10 cellular contexts compared by ENCODE assay signal in genomic region chr3:178518660-178519396, GRCh38. TPM values are rescaled to one million over a fixed set of nuclear protein-coding genes. Genes with fewer than 3 reads are reported as not detected.
DNase-seq lines count a peak whose midpoint lies in the region; ATAC-seq and TF ChIP-seq lines count a peak whose summit lies in the region.
"Had no signal": no experiment of that assay in that cellular context is flagged by ENCODE, and none has a peak within 500 bp of the region (broad histone marks: within the 10 kb centered on the region; RNA-seq: fewer than 3 reads in every experiment).

No MANE protein-coding gene starts in this region.

- H3K27me3 Mint-ChIP-seq in immature natural killer cell (ENCODE audit: low read depth in 3 of 3): peaks cover 0 to 2% (median 0%) of the 10 kb centered on the region in 3 donors

- H3K9me3 ChIP-seq in adrenal gland (replicated peaks in 1 of 3): no peaks in the 10 kb centered on the region
- H3K9me3 ChIP-seq: thoracic aorta had no signal

- H3K27ac Mint-ChIP-seq in immature natural killer cell: no peak overlapping the region

- H3K4me3 ChIP-seq in adrenal gland: no peak overlapping the region
- H3K4me3 ChIP-seq: thoracic aorta had no signal

- H3K9me3 Mint-ChIP-seq in immature natural killer cell: peaks cover 0 to 3% (median 0%) of the 10 kb centered on the region in 6 donors

- H3K36me3 ChIP-seq in adrenal gland (replicated peaks in 1 of 2): no peaks in the 10 kb centered on the region
- H3K36me3 ChIP-seq: thoracic aorta had no signal

- H3K36me3 Mint-ChIP-seq in immature natural killer cell: no peaks in the 10 kb centered on the region

- intact Hi-C loops in adrenal gland (cut with DNase I): no loop called here

- no peak overlapping the region for H3K4me3 Mint-ChIP-seq in immature natural killer cell

- TF ChIP-seq CTCF in adrenal gland (IDR thresholded peaks at IDR 0.05): no peak

- H3K27me3 ChIP-seq in adrenal gland: no peaks in the 10 kb centered on the region

- no peak overlapping the region for H3K27ac ChIP-seq in adrenal gland
- H3K27ac ChIP-seq: thoracic aorta, VCaP had no signal

- H3K4me1 Mint-ChIP-seq in immature natural killer cell: no peaks in the 10 kb centered on the region

- peak; percentile 83 for ATAC-seq in GM21367 (IDR thresholded peaks at IDR 0.05; ENCODE audit: unreplicated experiment)
- peak; percentile 76 for ATAC-seq in HG03108 (IDR thresholded peaks at IDR 0.05; ENCODE audit: unreplicated experiment)

- H3K4me1 ChIP-seq in adrenal gland (replicated peaks in 1 of 2): no peaks in the 10 kb centered on the region

- peak in 6 of 7 donors; percentile 14 to 62 (median 26) for DNase-seq in adrenal gland
- DNase-seq in T-helper 9 cell: no peak
- DNase-seq in foreskin melanocyte: no peak
- DNase-seq in activated gamma-delta T cell (lab: John Stamatoyannopoulos, UW): no peak
- DNase-seq in immature natural killer cell: no peak

- TF ChIP-seq POLR2A in GM15510 (IDR thresholded peaks at IDR 0.05; ENCODE audit: borderline replicate concordance, extremely low read depth, insufficient read length): peak; percentile 44
- TF ChIP-seq POLR2A in adrenal gland (IDR thresholded peaks at IDR 0.05): no peak

- 40 to 45% (median 42%) methylated on average over 6 of the region's 6 CpGs for WGBS in adrenal gland, 4 donors

RNA-seq across cellular contexts. Expression of gene KCNMB2, which starts 17.4 kb away (rescaled TPM):
- 1 to 10 TPM in 3 of 8 donors, under 1 TPM in 2, not detected in 3; 0.58 to 4.1 (median 2.1) TPM for total RNA-seq in adrenal gland
- polyA plus RNA-seq in adrenal gland (1 to 10 TPM in 2 of 3 donors, under 1 TPM in 1; 0.94 to 8.6 (median 2.9) TPM), immature natural killer cell (not detected)
- total RNA-seq: thoracic aorta had no signal

Comparison
In these comparisons a context has a peak if more than half of its experiments do, and no peak if none do; other contexts are left out.
1. DNase-seq: peak in adrenal gland (6 of 7); none in T-helper 9 cell (single experiment), foreskin melanocyte (single experiment), activated gamma-delta T cell (single experiment) and immature natural killer cell (0 of 3).